1 cellular context compared by ENCODE assay signal in the genomic region with DNA sequence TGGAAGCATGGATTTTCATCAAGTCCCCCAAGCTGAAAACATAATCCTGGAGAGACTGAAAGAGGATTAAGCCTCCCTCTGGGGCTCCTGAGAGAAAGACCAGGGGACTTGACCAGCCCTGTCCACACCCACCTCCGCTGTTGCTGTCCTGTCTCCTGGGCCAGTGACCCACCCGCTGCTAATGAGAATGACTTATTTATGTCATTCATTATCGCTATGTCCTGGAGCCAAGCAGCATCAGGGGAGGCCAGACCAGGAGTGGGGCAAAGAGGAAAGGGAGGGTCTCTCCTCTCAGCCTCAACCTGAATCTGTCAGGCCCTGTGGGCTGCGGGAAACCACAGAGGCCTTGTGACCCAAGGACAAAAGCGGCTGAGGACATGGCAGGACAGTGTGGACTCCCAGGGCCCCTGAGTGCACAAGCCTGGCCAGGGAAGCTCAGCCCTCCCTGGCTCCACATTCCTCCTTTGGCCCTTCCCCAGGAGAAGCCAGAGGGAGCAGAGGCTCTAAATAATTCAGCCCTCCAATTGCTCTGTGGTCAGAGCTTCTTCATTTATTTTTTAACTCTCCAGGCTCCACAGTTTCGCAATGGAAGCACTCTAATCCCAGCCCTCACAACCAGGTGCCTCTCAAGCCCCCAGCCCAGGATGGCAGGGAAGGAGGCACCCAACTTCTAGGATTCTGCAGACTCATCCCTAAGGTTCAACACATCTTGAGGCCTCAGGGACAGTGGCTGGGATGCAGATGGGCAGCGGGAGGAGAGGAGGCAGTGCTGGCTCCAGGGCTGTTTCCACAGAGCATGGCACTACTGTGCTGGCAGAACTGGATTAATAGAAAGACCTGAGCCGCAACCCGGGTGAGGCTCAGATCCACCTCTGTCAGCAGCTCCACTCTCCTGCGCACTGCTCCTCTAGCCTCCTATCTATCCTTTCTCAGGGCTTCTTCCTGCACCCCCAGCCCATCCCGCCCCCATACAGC.
TF ChIP-seq lines count a peak whose summit lies in the region.

No MANE protein-coding gene starts in this region.

TF ChIP-seq in HepG2, 621 proteins besides CTCF, POLR2A, EP300 and RAD21 (continued from another document and continues in another):
- TF ChIP-seq, protein P1, sequence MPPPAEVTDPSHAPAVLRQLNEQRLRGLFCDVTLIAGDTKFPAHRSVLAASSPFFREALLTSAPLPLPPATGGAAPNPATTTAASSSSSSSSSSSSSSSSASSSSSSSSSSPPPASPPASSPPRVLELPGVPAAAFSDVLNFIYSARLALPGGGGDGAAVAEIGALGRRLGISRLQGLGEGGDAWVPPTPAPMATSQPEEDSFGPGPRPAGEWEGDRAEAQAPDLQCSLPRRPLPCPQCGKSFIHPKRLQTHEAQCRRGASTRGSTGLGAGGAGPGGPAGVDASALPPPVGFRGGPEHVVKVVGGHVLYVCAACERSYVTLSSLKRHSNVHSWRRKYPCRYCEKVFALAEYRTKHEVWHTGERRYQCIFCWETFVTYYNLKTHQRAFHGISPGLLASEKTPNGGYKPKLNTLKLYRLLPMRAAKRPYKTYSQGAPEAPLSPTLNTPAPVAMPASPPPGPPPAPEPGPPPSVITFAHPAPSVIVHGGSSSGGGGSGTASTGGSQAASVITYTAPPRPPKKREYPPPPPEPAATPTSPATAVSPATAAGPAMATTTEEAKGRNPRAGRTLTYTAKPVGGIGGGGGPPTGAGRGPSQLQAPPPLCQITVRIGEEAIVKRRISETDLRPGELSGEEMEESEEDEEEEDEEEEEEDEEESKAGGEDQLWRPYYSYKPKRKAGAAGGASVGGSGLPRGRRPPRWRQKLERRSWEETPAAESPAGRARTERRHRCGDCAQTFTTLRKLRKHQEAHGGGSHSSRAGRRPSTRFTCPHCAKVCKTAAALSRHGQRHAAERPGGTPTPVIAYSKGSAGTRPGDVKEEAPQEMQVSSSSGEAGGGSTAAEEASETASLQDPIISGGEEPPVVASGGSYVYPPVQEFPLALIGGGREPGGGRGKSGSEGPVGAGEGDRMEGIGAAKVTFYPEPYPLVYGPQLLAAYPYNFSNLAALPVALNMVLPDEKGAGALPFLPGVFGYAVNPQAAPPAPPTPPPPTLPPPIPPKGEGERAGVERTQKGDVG (CRISPR knock-in tag; IDR thresholded peaks at IDR 0.05; ENCODE audit: borderline replicate concordance), result 0 out of 2 replicates have a peak, but pooled peaks have one; percentile 3
- TF ChIP-seq, protein P2, sequence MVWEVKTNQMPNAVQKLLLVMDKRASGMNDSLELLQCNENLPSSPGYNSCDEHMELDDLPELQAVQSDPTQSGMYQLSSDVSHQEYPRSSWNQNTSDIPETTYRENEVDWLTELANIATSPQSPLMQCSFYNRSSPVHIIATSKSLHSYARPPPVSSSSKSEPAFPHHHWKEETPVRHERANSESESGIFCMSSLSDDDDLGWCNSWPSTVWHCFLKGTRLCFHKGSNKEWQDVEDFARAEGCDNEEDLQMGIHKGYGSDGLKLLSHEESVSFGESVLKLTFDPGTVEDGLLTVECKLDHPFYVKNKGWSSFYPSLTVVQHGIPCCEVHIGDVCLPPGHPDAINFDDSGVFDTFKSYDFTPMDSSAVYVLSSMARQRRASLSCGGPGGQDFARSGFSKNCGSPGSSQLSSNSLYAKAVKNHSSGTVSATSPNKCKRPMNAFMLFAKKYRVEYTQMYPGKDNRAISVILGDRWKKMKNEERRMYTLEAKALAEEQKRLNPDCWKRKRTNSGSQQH (CRISPR knock-in tag; IDR thresholded peaks at IDR 0.05; ENCODE audit: low read depth), result no peak; the same call in 1 of the 2 replicates
- TF ChIP-seq, protein P3, sequence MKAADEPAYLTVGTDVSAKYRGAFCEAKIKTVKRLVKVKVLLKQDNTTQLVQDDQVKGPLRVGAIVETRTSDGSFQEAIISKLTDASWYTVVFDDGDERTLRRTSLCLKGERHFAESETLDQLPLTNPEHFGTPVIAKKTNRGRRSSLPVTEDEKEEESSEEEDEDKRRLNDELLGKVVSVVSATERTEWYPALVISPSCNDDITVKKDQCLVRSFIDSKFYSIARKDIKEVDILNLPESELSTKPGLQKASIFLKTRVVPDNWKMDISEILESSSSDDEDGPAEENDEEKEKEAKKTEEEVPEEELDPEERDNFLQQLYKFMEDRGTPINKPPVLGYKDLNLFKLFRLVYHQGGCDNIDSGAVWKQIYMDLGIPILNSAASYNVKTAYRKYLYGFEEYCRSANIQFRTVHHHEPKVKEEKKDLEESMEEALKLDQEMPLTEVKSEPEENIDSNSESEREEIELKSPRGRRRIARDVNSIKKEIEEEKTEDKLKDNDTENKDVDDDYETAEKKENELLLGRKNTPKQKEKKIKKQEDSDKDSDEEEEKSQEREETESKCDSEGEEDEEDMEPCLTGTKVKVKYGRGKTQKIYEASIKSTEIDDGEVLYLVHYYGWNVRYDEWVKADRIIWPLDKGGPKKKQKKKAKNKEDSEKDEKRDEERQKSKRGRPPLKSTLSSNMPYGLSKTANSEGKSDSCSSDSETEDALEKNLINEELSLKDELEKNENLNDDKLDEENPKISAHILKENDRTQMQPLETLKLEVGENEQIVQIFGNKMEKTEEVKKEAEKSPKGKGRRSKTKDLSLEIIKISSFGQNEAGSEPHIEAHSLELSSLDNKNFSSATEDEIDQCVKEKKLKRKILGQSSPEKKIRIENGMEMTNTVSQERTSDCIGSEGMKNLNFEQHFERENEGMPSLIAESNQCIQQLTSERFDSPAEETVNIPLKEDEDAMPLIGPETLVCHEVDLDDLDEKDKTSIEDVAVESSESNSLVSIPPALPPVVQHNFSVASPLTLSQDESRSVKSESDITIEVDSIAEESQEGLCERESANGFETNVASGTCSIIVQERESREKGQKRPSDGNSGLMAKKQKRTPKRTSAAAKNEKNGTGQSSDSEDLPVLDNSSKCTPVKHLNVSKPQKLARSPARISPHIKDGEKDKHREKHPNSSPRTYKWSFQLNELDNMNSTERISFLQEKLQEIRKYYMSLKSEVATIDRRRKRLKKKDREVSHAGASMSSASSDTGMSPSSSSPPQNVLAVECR (CRISPR knock-in tag; IDR thresholded peaks at IDR 0.05; ENCODE audit: borderline replicate concordance), result peak; percentile 38; the same call in 1 of the 2 replicates
- TF ChIP-seq NCOR1 (IDR thresholded peaks at IDR 0.05; ENCODE audit: borderline replicate concordance, low read length) (peak; percentile 20; the same call in 1 of the 2 replicates), ZFAT (CRISPR knock-in tag; conservative IDR thresholded peaks at IDR 0.05) (no peak), ZNF768 (CRISPR knock-in tag; IDR thresholded peaks at IDR 0.05) (no peak; the same call in 1 of the 2 replicates), ZNF543 (CRISPR knock-in tag; IDR thresholded peaks at IDR 0.05) (no peak), ZFP36L2 (CRISPR knock-in tag; IDR thresholded peaks at IDR 0.05) (no peak), HMGA1 (CRISPR knock-in tag; conservative IDR thresholded peaks at IDR 0.05) (no peak), RXRA (CRISPR knock-in tag; IDR thresholded peaks at IDR 0.05) (peak; percentile 37; the same call in 1 of the 2 replicates), ZSCAN29 (CRISPR knock-in tag; conservative IDR thresholded peaks at IDR 0.05) (peak; percentile 63; the same call in 1 of the 2 replicates), ZNF549 (CRISPR knock-in tag; IDR thresholded peaks at IDR 0.05) (no peak), MIER2 (CRISPR knock-in tag; IDR thresholded peaks at IDR 0.05) (no peak), SP140L (CRISPR knock-in tag; IDR thresholded peaks at IDR 0.05; ENCODE audit: borderline replicate concordance) (no peak), RARA (CRISPR knock-in tag; IDR thresholded peaks at IDR 0.05) (peak; percentile 5; the same call in 1 of the 2 replicates), ZSCAN21 (CRISPR knock-in tag; IDR thresholded peaks at IDR 0.05; ENCODE audit: borderline replicate concordance) (no peak), CCAR2 (optimal IDR thresholded peaks at IDR 0.05; ENCODE audit: low read depth, low read length) (no peak), ONECUT2 (CRISPR knock-in tag; IDR thresholded peaks at IDR 0.05) (no peak), FOXJ3 (CRISPR knock-in tag; IDR thresholded peaks at IDR 0.05; ENCODE audit: borderline replicate concordance) (no peak; the same call in 1 of the 2 replicates), GATAD1 (CRISPR knock-in tag; IDR thresholded peaks at IDR 0.05) (no peak), GZF1 (CRISPR knock-in tag; IDR thresholded peaks at IDR 0.05) (no peak), TP53 (CRISPR knock-in tag; conservative IDR thresholded peaks at IDR 0.05) (no peak), RAD51 (IDR thresholded peaks at IDR 0.05; ENCODE audit: borderline replicate concordance) (no peak), CHCHD3 (CRISPR knock-in tag; IDR thresholded peaks at IDR 0.05) (no peak), ZNF33B (CRISPR knock-in tag; IDR thresholded peaks at IDR 0.05) (no peak), ESRRA (CRISPR knock-in tag; IDR thresholded peaks at IDR 0.05; ENCODE audit: low read depth) (no peak)
- TF ChIP-seq, protein P4, sequence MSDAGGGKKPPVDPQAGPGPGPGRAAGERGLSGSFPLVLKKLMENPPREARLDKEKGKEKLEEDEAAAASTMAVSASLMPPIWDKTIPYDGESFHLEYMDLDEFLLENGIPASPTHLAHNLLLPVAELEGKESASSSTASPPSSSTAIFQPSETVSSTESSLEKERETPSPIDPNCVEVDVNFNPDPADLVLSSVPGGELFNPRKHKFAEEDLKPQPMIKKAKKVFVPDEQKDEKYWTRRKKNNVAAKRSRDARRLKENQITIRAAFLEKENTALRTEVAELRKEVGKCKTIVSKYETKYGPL (CRISPR knock-in tag; IDR thresholded peaks at IDR 0.05), result no peak
- TF ChIP-seq, protein P5, sequence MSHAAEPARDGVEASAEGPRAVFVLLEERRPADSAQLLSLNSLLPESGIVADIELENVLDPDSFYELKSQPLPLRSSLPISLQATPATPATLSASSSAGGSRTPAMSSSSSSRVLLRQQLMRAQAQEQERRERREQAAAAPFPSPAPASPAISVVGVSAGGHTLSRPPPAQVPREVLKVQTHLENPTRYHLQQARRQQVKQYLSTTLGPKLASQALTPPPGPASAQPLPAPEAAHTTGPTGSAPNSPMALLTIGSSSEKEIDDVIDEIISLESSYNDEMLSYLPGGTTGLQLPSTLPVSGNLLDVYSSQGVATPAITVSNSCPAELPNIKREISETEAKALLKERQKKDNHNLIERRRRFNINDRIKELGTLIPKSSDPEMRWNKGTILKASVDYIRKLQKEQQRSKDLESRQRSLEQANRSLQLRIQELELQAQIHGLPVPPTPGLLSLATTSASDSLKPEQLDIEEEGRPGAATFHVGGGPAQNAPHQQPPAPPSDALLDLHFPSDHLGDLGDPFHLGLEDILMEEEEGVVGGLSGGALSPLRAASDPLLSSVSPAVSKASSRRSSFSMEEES (CRISPR knock-in tag; IDR thresholded peaks at IDR 0.05), result 0 out of 2 replicates have a peak, but pooled peaks have one; percentile 19
- TF ChIP-seq, protein P6, sequence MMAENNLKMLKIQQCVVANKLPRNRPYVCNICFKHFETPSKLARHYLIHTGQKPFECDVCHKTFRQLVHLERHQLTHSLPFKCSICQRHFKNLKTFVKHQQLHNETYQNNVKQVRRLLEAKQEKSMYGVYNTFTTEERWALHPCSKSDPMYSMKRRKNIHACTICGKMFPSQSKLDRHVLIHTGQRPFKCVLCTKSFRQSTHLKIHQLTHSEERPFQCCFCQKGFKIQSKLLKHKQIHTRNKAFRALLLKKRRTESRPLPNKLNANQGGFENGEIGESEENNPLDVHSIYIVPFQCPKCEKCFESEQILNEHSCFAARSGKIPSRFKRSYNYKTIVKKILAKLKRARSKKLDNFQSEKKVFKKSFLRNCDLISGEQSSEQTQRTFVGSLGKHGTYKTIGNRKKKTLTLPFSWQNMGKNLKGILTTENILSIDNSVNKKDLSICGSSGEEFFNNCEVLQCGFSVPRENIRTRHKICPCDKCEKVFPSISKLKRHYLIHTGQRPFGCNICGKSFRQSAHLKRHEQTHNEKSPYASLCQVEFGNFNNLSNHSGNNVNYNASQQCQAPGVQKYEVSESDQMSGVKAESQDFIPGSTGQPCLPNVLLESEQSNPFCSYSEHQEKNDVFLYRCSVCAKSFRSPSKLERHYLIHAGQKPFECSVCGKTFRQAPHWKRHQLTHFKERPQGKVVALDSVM (CRISPR knock-in tag; IDR thresholded peaks at IDR 0.05), result peak; percentile 27; the same call in 1 of the 2 replicates
- TF ChIP-seq, protein P7, sequence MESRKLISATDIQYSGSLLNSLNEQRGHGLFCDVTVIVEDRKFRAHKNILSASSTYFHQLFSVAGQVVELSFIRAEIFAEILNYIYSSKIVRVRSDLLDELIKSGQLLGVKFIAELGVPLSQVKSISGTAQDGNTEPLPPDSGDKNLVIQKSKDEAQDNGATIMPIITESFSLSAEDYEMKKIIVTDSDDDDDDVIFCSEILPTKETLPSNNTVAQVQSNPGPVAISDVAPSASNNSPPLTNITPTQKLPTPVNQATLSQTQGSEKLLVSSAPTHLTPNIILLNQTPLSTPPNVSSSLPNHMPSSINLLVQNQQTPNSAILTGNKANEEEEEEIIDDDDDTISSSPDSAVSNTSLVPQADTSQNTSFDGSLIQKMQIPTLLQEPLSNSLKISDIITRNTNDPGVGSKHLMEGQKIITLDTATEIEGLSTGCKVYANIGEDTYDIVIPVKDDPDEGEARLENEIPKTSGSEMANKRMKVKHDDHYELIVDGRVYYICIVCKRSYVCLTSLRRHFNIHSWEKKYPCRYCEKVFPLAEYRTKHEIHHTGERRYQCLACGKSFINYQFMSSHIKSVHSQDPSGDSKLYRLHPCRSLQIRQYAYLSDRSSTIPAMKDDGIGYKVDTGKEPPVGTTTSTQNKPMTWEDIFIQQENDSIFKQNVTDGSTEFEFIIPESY (CRISPR knock-in tag; IDR thresholded peaks at IDR 0.05), result no peak
- TF ChIP-seq, protein P8, sequence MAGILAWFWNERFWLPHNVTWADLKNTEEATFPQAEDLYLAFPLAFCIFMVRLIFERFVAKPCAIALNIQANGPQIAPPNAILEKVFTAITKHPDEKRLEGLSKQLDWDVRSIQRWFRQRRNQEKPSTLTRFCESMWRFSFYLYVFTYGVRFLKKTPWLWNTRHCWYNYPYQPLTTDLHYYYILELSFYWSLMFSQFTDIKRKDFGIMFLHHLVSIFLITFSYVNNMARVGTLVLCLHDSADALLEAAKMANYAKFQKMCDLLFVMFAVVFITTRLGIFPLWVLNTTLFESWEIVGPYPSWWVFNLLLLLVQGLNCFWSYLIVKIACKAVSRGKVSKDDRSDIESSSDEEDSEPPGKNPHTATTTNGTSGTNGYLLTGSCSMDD (CRISPR knock-in tag; IDR thresholded peaks at IDR 0.05), result no peak
- TF ChIP-seq, protein P9, sequence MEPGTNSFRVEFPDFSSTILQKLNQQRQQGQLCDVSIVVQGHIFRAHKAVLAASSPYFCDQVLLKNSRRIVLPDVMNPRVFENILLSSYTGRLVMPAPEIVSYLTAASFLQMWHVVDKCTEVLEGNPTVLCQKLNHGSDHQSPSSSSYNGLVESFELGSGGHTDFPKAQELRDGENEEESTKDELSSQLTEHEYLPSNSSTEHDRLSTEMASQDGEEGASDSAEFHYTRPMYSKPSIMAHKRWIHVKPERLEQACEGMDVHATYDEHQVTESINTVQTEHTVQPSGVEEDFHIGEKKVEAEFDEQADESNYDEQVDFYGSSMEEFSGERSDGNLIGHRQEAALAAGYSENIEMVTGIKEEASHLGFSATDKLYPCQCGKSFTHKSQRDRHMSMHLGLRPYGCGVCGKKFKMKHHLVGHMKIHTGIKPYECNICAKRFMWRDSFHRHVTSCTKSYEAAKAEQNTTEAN (CRISPR knock-in tag; conservative IDR thresholded peaks at IDR 0.05), result no peak
- TF ChIP-seq, protein P10, sequence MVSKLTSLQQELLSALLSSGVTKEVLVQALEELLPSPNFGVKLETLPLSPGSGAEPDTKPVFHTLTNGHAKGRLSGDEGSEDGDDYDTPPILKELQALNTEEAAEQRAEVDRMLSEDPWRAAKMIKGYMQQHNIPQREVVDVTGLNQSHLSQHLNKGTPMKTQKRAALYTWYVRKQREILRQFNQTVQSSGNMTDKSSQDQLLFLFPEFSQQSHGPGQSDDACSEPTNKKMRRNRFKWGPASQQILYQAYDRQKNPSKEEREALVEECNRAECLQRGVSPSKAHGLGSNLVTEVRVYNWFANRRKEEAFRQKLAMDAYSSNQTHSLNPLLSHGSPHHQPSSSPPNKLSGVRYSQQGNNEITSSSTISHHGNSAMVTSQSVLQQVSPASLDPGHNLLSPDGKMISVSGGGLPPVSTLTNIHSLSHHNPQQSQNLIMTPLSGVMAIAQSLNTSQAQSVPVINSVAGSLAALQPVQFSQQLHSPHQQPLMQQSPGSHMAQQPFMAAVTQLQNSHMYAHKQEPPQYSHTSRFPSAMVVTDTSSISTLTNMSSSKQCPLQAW (CRISPR knock-in tag; IDR thresholded peaks at IDR 0.05), result 0 out of 2 replicates have a peak, but pooled peaks have one; percentile 22
